ENCODE assay signal across 1 cellular context in the genomic region with DNA sequence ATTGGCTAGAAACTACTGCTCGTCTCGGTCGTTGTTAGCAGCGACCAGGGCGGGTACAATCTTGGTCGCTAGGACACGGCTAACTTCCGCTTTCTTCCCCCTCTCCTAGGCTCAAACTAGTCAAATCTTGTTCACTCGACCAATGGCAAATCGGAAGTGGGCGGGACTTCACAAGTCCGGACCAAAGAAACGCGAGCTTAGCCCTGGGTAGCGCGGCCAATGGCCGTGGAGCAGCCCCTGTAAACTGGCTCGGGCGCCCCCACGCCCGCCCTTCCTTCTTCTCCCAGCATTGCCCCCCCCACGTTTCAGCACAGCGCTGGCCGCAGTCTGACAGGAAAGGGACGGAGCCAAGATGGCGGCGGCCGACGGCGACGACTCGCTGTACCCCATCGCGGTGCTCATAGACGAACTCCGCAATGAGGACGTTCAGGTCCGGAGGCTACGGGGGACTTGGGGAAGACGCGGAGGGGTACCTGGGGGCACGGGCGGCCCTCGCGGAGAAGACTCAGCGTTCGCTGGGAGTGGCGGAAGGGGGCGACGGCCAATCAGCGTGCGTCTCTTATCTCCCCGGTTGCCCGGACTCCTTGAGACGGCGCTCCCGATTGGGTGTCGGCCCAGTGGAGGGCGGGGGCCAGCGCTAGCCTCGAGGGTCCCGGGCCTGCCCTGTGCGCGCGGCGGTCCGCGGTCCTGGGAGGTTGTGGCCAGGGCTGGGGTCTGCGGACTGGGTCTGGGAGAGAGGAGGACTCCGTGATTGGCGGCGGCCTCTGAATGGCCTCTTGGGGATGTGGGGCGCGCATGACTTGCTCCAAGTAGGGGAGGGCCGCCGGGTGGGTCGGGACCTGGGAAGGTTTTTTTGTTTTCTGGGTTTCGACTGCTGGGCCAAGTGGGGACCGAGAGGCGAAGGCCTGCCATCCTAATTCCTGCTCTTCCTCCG.
TF ChIP-seq lines count a peak whose summit lies in the region.

A gene (plus strand): TSS at position 308 of the 934 bp plus-strand sequence. CDS start 45 bp downstream, at position 353.

TF ChIP-seq in HepG2, 621 proteins besides CTCF, POLR2A, EP300 and RAD21 (continued from another document and continues in another):
- TF ChIP-seq, protein P1, sequence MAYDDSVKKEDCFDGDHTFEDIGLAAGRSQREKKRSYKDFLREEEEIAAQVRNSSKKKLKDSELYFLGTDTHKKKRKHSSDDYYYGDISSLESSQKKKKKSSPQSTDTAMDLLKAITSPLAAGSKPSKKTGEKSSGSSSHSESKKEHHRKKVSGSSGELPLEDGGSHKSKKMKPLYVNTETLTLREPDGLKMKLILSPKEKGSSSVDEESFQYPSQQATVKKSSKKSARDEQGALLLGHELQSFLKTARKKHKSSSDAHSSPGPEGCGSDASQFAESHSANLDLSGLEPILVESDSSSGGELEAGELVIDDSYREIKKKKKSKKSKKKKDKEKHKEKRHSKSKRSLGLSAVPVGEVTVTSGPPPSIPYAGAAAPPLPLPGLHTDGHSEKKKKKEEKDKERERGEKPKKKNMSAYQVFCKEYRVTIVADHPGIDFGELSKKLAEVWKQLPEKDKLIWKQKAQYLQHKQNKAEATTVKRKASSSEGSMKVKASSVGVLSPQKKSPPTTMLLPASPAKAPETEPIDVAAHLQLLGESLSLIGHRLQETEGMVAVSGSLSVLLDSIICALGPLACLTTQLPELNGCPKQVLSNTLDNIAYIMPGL (CRISPR knock-in tag; IDR thresholded peaks at IDR 0.05; ENCODE audit: borderline replicate concordance in 1 of 2, low read depth in 1 of 2) = peak; percentile 14 to 93; a peak in 3 of 4 replicates
- TF ChIP-seq AGO1 (IDR thresholded peaks at IDR 0.05; ENCODE audit: low read depth, low read length, poor library complexity, severe bottlenecking) = no peak
- TF ChIP-seq, protein P2, sequence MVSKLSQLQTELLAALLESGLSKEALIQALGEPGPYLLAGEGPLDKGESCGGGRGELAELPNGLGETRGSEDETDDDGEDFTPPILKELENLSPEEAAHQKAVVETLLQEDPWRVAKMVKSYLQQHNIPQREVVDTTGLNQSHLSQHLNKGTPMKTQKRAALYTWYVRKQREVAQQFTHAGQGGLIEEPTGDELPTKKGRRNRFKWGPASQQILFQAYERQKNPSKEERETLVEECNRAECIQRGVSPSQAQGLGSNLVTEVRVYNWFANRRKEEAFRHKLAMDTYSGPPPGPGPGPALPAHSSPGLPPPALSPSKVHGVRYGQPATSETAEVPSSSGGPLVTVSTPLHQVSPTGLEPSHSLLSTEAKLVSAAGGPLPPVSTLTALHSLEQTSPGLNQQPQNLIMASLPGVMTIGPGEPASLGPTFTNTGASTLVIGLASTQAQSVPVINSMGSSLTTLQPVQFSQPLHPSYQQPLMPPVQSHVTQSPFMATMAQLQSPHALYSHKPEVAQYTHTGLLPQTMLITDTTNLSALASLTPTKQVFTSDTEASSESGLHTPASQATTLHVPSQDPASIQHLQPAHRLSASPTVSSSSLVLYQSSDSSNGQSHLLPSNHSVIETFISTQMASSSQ (IDR thresholded peaks at IDR 0.05; ENCODE audit: low read depth) = peak; percentile 12; the same call in 1 of the 2 replicates
- TF ChIP-seq, protein P2 (CRISPR knock-in tag; IDR thresholded peaks at IDR 0.05; ENCODE audit: borderline replicate concordance) = peak; percentile 78
- TF ChIP-seq, protein P3, sequence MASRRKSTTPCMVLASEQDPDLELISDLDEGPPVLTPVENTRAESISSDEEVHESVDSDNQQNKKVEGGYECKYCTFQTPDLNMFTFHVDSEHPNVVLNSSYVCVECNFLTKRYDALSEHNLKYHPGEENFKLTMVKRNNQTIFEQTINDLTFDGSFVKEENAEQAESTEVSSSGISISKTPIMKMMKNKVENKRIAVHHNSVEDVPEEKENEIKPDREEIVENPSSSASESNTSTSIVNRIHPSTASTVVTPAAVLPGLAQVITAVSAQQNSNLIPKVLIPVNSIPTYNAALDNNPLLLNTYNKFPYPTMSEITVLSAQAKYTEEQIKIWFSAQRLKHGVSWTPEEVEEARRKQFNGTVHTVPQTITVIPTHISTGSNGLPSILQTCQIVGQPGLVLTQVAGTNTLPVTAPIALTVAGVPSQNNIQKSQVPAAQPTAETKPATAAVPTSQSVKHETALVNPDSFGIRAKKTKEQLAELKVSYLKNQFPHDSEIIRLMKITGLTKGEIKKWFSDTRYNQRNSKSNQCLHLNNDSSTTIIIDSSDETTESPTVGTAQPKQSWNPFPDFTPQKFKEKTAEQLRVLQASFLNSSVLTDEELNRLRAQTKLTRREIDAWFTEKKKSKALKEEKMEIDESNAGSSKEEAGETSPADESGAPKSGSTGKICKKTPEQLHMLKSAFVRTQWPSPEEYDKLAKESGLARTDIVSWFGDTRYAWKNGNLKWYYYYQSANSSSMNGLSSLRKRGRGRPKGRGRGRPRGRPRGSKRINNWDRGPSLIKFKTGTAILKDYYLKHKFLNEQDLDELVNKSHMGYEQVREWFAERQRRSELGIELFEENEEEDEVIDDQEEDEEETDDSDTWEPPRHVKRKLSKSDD (CRISPR knock-in tag; IDR thresholded peaks at IDR 0.05; ENCODE audit: low read depth) = peak; percentile 57; the same call in 1 of the 2 replicates
- TF ChIP-seq, protein P4, sequence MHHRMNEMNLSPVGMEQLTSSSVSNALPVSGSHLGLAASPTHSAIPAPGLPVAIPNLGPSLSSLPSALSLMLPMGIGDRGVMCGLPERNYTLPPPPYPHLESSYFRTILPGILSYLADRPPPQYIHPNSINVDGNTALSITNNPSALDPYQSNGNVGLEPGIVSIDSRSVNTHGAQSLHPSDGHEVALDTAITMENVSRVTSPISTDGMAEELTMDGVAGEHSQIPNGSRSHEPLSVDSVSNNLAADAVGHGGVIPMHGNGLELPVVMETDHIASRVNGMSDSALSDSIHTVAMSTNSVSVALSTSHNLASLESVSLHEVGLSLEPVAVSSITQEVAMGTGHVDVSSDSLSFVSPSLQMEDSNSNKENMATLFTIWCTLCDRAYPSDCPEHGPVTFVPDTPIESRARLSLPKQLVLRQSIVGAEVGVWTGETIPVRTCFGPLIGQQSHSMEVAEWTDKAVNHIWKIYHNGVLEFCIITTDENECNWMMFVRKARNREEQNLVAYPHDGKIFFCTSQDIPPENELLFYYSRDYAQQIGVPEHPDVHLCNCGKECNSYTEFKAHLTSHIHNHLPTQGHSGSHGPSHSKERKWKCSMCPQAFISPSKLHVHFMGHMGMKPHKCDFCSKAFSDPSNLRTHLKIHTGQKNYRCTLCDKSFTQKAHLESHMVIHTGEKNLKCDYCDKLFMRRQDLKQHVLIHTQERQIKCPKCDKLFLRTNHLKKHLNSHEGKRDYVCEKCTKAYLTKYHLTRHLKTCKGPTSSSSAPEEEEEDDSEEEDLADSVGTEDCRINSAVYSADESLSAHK (CRISPR knock-in tag; IDR thresholded peaks at IDR 0.05; ENCODE audit: borderline replicate concordance) = no peak
- TF ChIP-seq, protein P5, sequence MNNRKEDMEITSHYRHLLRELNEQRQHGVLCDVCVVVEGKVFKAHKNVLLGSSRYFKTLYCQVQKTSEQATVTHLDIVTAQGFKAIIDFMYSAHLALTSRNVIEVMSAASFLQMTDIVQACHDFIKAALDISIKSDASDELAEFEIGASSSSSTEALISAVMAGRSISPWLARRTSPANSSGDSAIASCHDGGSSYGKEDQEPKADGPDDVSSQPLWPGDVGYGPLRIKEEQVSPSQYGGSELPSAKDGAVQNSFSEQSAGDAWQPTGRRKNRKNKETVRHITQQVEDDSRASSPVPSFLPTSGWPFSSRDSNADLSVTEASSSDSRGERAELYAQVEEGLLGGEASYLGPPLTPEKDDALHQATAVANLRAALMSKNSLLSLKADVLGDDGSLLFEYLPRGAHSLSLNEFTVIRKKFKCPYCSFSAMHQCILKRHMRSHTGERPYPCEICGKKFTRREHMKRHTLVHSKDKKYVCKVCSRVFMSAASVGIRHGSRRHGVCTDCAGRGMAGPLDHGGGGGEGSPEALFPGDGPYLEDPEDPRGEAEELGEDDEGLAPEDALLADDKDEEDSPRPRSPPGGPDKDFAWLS (CRISPR knock-in tag; IDR thresholded peaks at IDR 0.05; ENCODE audit: borderline replicate concordance) = no peak
- no peak; the same call in 1 of the 2 replicates for TF ChIP-seq MZF1 (CRISPR knock-in tag; IDR thresholded peaks at IDR 0.05; ENCODE audit: borderline replicate concordance)
- no peak for TF ChIP-seq ZNF296 (CRISPR knock-in tag; conservative IDR thresholded peaks at IDR 0.05)
- TF ChIP-seq ZNF30 (CRISPR knock-in tag; IDR thresholded peaks at IDR 0.05) = 0 out of 2 replicates have a peak, but pooled peaks have one; percentile 63
- TF ChIP-seq, protein P6, sequence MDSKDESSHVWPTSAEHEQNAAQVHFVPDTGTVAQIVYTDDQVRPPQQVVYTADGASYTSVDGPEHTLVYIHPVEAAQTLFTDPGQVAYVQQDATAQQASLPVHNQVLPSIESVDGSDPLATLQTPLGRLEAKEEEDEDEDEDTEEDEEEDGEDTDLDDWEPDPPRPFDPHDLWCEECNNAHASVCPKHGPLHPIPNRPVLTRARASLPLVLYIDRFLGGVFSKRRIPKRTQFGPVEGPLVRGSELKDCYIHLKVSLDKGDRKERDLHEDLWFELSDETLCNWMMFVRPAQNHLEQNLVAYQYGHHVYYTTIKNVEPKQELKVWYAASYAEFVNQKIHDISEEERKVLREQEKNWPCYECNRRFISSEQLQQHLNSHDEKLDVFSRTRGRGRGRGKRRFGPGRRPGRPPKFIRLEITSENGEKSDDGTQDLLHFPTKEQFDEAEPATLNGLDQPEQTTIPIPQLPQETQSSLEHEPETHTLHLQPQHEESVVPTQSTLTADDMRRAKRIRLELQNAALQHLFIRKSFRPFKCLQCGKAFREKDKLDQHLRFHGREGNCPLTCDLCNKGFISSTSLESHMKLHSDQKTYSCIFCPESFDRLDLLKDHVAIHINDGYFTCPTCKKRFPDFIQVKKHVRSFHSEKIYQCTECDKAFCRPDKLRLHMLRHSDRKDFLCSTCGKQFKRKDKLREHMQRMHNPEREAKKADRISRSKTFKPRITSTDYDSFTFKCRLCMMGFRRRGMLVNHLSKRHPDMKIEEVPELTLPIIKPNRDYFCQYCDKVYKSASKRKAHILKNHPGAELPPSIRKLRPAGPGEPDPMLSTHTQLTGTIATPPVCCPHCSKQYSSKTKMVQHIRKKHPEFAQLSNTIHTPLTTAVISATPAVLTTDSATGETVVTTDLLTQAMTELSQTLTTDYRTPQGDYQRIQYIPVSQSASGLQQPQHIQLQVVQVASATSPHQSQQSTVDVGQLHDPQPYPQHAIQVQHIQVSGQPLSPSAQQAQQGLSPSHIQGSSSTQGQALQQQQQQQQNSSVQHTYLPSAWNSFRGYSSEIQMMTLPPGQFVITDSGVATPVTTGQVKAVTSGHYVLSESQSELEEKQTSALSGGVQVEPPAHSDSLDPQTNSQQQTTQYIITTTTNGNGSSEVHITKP (CRISPR knock-in tag; IDR thresholded peaks at IDR 0.05; ENCODE audit: low read depth) = no peak
- TF ChIP-seq ZNF207 (IDR thresholded peaks at IDR 0.05; ENCODE audit: borderline replicate concordance) = no peak
- TF ChIP-seq, protein P7, sequence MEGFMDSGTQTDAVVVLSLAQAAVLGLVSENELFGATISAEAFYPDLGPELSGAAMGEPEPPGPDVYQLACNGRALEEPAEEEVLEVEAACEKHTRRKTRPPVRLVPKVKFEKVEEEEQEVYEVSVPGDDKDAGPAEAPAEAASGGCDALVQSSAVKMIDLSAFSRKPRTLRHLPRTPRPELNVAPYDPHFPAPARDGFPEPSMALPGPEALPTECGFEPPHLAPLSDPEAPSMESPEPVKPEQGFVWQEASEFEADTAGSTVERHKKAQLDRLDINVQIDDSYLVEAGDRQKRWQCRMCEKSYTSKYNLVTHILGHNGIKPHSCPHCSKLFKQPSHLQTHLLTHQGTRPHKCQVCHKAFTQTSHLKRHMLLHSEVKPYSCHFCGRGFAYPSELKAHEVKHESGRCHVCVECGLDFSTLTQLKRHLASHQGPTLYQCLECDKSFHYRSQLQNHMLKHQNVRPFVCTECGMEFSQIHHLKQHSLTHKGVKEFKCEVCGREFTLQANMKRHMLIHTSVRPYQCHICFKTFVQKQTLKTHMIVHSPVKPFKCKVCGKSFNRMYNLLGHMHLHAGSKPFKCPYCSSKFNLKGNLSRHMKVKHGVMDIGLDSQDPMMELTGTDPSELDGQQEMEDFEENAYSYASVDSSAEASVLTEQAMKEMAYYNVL (CRISPR knock-in tag; IDR thresholded peaks at IDR 0.05; ENCODE audit: borderline replicate concordance) = peak; percentile 89
- TF ChIP-seq SRSF1 (optimal IDR thresholded peaks at IDR 0.05; ENCODE audit: low read depth, low read length) = peak; percentile 60
- TF ChIP-seq, protein P8, sequence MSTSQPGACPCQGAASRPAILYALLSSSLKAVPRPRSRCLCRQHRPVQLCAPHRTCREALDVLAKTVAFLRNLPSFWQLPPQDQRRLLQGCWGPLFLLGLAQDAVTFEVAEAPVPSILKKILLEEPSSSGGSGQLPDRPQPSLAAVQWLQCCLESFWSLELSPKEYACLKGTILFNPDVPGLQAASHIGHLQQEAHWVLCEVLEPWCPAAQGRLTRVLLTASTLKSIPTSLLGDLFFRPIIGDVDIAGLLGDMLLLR (CRISPR knock-in tag; IDR thresholded peaks at IDR 0.05) = peak; percentile 87
- TF ChIP-seq ZNF20 (CRISPR knock-in tag; IDR thresholded peaks at IDR 0.05) = 0 out of 2 replicates have a peak, but pooled peaks have one; percentile 49
- TF ChIP-seq, protein P9, sequence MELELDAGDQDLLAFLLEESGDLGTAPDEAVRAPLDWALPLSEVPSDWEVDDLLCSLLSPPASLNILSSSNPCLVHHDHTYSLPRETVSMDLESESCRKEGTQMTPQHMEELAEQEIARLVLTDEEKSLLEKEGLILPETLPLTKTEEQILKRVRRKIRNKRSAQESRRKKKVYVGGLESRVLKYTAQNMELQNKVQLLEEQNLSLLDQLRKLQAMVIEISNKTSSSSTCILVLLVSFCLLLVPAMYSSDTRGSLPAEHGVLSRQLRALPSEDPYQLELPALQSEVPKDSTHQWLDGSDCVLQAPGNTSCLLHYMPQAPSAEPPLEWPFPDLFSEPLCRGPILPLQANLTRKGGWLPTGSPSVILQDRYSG (CRISPR knock-in tag; IDR thresholded peaks at IDR 0.05) = no peak
- TF ChIP-seq, protein P10, sequence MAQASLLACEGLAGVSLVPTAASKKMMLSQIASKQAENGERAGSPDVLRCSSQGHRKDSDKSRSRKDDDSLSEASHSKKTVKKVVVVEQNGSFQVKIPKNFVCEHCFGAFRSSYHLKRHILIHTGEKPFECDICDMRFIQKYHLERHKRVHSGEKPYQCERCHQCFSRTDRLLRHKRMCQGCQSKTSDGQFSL (CRISPR knock-in tag; IDR thresholded peaks at IDR 0.05) = peak; percentile 99
- no peak for TF ChIP-seq PPARG (CRISPR knock-in tag; conservative IDR thresholded peaks at IDR 0.05)
- peak; percentile 91 for TF ChIP-seq RBFOX2 (IDR thresholded peaks at IDR 0.05; ENCODE audit: low read depth, low read length)
- TF ChIP-seq HHEX (CRISPR knock-in tag; IDR thresholded peaks at IDR 0.05) = no peak
- peak; percentile 76 for TF ChIP-seq BORCS8-MEF2B (CRISPR knock-in tag; IDR thresholded peaks at IDR 0.05)
